Comparison of ENCODE assay signal across 18 cellular contexts in genomic region chrX:48617542-48618340, GRCh38. TPM values are rescaled to one million over a fixed set of nuclear protein-coding genes. Genes with fewer than 3 reads are reported as not detected.
A peak's percentile ranks its signal among the peaks of the same experiment; 100 is the strongest.
DNase-seq lines count a peak whose midpoint lies in the region; ATAC-seq, FAIRE-seq and TF ChIP-seq lines count a peak whose summit lies in the region.
"Had no signal": no experiment of that assay in that cellular context is flagged by ENCODE, and none has a peak within 500 bp of the region (broad histone marks: within the 10 kb centered on the region; RNA-seq: fewer than 3 reads in every experiment).

No MANE protein-coding gene starts in this region.

- 41% methylated on average over 8 of the region's 8 CpGs for WGBS in A549 (ENCODE audit: missing lambda C conversion rate)
- WGBS in smooth muscle cell (ENCODE audit: low lambda C conversion rate), result 68% methylated on average over 8 of the region's 8 CpGs

- TF ChIP-seq CTCF in A549 (IDR thresholded peaks at IDR 0.05) (no peak), fibroblast of the aortic adventitia (IDR thresholded peaks at IDR 0.05; ENCODE audit: insufficient read depth, low read length) (no peak), smooth muscle cell (IDR thresholded peaks at IDR 0.05; ENCODE audit: borderline replicate concordance, insufficient read depth, poor library complexity, severe bottlenecking) (no peak)

- no peak for DNase-seq in A549 (ENCODE audit: low read depth in 1 of 2, low spot score in 1 of 2)
- peak; percentile 22 for DNase-seq in LHCN-M2 (ENCODE audit: low read depth)
- peak; percentile 31 for DNase-seq in amniotic epithelial cell (ENCODE audit: low read depth)
- DNase-seq in fibroblast of the aortic adventitia (ENCODE audit: low read depth), result peak; percentile 26
- no peak for DNase-seq in smooth muscle cell (lab: John Stamatoyannopoulos, UW; ENCODE audit: unreplicated experiment)
- no peak for DNase-seq in SHP77 treated with DMSO at 0.1 percent for 48 hours (lab: John Stamatoyannopoulos, UW)
- DNase-seq: activated B cell treated with CpG ODN at 0.5 μM for 24 hours; activated CD8-positive, alpha-beta memory T cell treated with anti-CD3 and anti-CD28 coated beads, Interleukin-2, amount 10 ng/mL, durations not matched to agents 7 days and 5 days; endodermal cell; NCI-H1092 treated with DMSO at 0.1 percent for 48 hours; NCI-H510A; right cardiac atrium; stimulated activated CD4-positive, alpha-beta T cell treated with anti-CD3 and anti-CD28 coated beads, Interleukin-4, amount 100 ng/mL, for 4 hours had no signal

- CTCF ChIA-PET in A549 (lab: Yijun Ruan, JAX), result no interaction called here

- no peaks in the 10 kb centered on the region for H3K36me3 ChIP-seq in smooth muscle cell (ENCODE audit: low read depth)
- H3K36me3 ChIP-seq: neutrophil, Peyer's patch had no signal

- H3K9ac ChIP-seq in smooth muscle cell (ENCODE audit: low read depth), result no peak overlapping the region

- H3K79me2 ChIP-seq in smooth muscle cell (ENCODE audit: low read depth), result no peaks in the 10 kb centered on the region

- H3F3A ChIP-seq in smooth muscle cell (ENCODE audit: low read depth), result no peaks in the 10 kb centered on the region

- H3K9me3 ChIP-seq in A549 (no peaks in the 10 kb centered on the region), smooth muscle cell (replicated peaks; ENCODE audit: low read depth) (no peaks in the 10 kb centered on the region)
- H3K9me3 ChIP-seq: neutrophil, Peyer's patch had no signal

- H3K27me3 ChIP-seq in smooth muscle cell (ENCODE audit: low read depth), result no peaks in the 10 kb centered on the region
- H3K27me3 ChIP-seq: neutrophil, Peyer's patch had no signal

- no peak overlapping the region for H2AFZ ChIP-seq in smooth muscle cell (ENCODE audit: low read depth)

- H3K4me1 ChIP-seq in A549, result no peaks in the 10 kb centered on the region
- H3K4me1 ChIP-seq in smooth muscle cell (ENCODE audit: low read depth), result no peaks in the 10 kb centered on the region
- H3K4me1 ChIP-seq: Peyer's patch had no signal

- H3K27ac ChIP-seq in A549 (no peak overlapping the region), smooth muscle cell (ENCODE audit: low read depth) (no peak overlapping the region)
- H3K27ac ChIP-seq: neutrophil, Peyer's patch had no signal

- no peak for TF ChIP-seq POLR2A in A549 (IDR thresholded peaks at IDR 0.05; ENCODE audit: low read length)

- no peak for TF ChIP-seq EP300 in A549 (IDR thresholded peaks at IDR 0.05)

- POLR2A ChIA-PET in A549 (lab: Yijun Ruan, JAX), result no interaction called here

- peak; percentile 39 for FAIRE-seq in A549 (lab: Jason Lieb, UNC)
- FAIRE-seq: bronchial epithelial cell had no signal

- no peak overlapping the region for H3K4me3 ChIP-seq in A549
- H3K4me3 ChIP-seq in fibroblast of the aortic adventitia (ENCODE audit: low read depth, low read length), result no peak overlapping the region
- H3K4me3 ChIP-seq in smooth muscle cell, result no peak overlapping the region
- H3K4me3 ChIP-seq: Peyer's patch had no signal

- H4K20me1 ChIP-seq in smooth muscle cell (ENCODE audit: low read depth), result no peaks in the 10 kb centered on the region

- peak in 1 of 2 experiments; percentile 59; a peak in 2 of 6 replicates for ATAC-seq in A549
- ATAC-seq in HG03139 (IDR thresholded peaks at IDR 0.05; ENCODE audit: unreplicated experiment), result no peak
- no peak for ATAC-seq in GM18909 (IDR thresholded peaks at IDR 0.05; ENCODE audit: poor library complexity, unreplicated experiment)
- ATAC-seq: activated CD8-positive, alpha-beta memory T cell treated with anti-CD3 and anti-CD28 coated beads, Interleukin-2, amount 10 ng/mL, durations not matched to agents 7 days and 5 days had no signal

- TF ChIP-seq RAD21 in A549 (conservative IDR thresholded peaks at IDR 0.05 in 1 of 2, IDR thresholded peaks at IDR 0.05 in 1 of 2), result no peak

- H3K4me2 ChIP-seq in A549 (no peak overlapping the region), smooth muscle cell (no peak overlapping the region)

TF ChIP-seq in A549, 52 proteins besides CTCF, POLR2A, EP300 and RAD21:
- TF ChIP-seq MYC (IDR thresholded peaks at IDR 0.05; ENCODE audit: borderline replicate concordance, low read length) (no peak), EHF (CRISPR knock-in tag; IDR thresholded peaks at IDR 0.05) (no peak), ATOH8 (CRISPR knock-in tag; IDR thresholded peaks at IDR 0.05; ENCODE audit: low read depth) (no peak), BCL3 (IDR thresholded peaks at IDR 0.05) (no peak), RCOR1 (IDR thresholded peaks at IDR 0.05; ENCODE audit: low read depth, low read length) (no peak), ESRRA (IDR thresholded peaks at IDR 0.05; ENCODE audit: borderline replicate concordance, low read length) (no peak), FOSL2 (IDR thresholded peaks at IDR 0.05) (no peak), FOSL2 (CRISPR knock-in tag; IDR thresholded peaks at IDR 0.05) (no peak), HOXA7 (CRISPR knock-in tag; IDR thresholded peaks at IDR 0.05) (no peak), CBX2 (IDR thresholded peaks at IDR 0.05; ENCODE audit: borderline replicate concordance, low read depth) (no peak), E2F6 (IDR thresholded peaks at IDR 0.05; ENCODE audit: borderline replicate concordance, low read depth) (no peak), MAFK (IDR thresholded peaks at IDR 0.05; ENCODE audit: partially characterized antibody) (no peak), ZNF302 (CRISPR knock-in tag; IDR thresholded peaks at IDR 0.05) (no peak), CBX8 (IDR thresholded peaks at IDR 0.05) (no peak)

RNA-seq across cellular contexts. Expression of gene WDR13, which starts 20.4 kb away (rescaled TPM):
- polyA plus RNA-seq in A549 (2011; rRNA removed) (32.4 and 47.4 TPM in 2 replicates), A549 (2017; fragmentation: RNase III; extraction: RNeasy Plus Mini Kit Qiagen cat#74134 plus additional on column Dnase treatment) (47.1 to 57.3 TPM (median 51.9 TPM) in 3 replicates), smooth muscle cell (113 and 133 TPM in 2 replicates)
- polyA plus RNA-seq in A549 (2012; cell fraction: cytosol; rRNA removed), result 159 and 194 TPM in 2 replicates
- polyA plus RNA-seq in A549 (2012; cell fraction: nucleus; rRNA removed), result 477 and 479 TPM in 2 replicates
- 34.6 and 58.3 TPM in 2 replicates for polyA minus RNA-seq in A549 (2011; rRNA and poly(A)+ RNA removed)
- total RNA-seq in LHCN-M2 (2014; rRNA removed) (131 and 133 TPM in 2 replicates), fibroblast of the aortic adventitia (ENCODE audit: low replicate concordance) (41.2 and 72.7 TPM in 2 replicates), smooth muscle cell (46.9 and 55.3 TPM in 2 replicates)
- 161 TPM for polyA plus RNA-seq in LHCN-M2 (2012)

RNA-seq across cellular contexts. Expression of gene RBM3, which starts 43.5 kb away (rescaled TPM):
- polyA plus RNA-seq in A549 (2011; rRNA removed), result 214 and 337 TPM in 2 replicates
- polyA plus RNA-seq in A549 (2012; cell fraction: cytosol; rRNA removed), result 186 and 205 TPM in 2 replicates
- polyA plus RNA-seq in A549 (2012; cell fraction: nucleus; rRNA removed), result 145 and 200 TPM in 2 replicates
- 345 to 446 TPM (median 353 TPM) in 3 replicates for polyA plus RNA-seq in A549 (2017; fragmentation: RNase III; extraction: RNeasy Plus Mini Kit Qiagen cat#74134 plus additional on column Dnase treatment)
- polyA minus RNA-seq in A549 (2011; rRNA and poly(A)+ RNA removed), result 260 and 279 TPM in 2 replicates
- total RNA-seq in LHCN-M2 (2014; rRNA removed), result 162 and 170 TPM in 2 replicates
- 368 TPM for polyA plus RNA-seq in LHCN-M2 (2012)
- 125 and 463 TPM in 2 replicates for total RNA-seq in fibroblast of the aortic adventitia (ENCODE audit: low replicate concordance)
- total RNA-seq in smooth muscle cell, result 110 and 156 TPM in 2 replicates
- polyA plus RNA-seq in smooth muscle cell, result 111 and 116 TPM in 2 replicates

Comparison
In these comparisons a context has a peak if more than half of its experiments do, and no peak if none do; other contexts are left out.
1. DNase-seq: peak in LHCN-M2 (single experiment), amniotic epithelial cell (single experiment) and fibroblast of the aortic adventitia (single experiment); none in A549 (0 of 2), smooth muscle cell (single experiment) and SHP77 treated with DMSO at 0.1 percent for 48 hours (single experiment).